Comparison of ENCODE assay signal across 17 cellular contexts in the genomic region with DNA sequence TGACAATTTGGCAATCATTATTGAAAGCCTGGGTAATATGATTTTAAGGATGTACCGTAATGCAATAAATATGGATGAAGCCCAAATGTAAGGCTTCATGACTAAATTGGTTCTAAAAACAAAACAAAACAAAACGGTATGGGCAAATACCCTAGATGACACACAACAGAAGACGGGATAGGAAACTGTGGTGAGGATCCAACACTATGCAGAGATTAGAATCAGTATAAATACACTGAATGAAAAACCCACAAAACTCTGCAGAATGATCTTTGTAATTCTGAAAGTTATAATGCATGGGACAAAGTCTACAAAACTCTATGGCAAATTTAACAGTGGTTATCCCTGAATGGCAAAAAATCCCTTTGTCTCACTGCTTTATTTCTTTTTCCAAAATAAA. TPM values are rescaled to one million over a fixed set of nuclear protein-coding genes. Genes with fewer than 3 reads are reported as not detected.
A peak's percentile ranks its signal among the peaks of the same experiment; 100 is the strongest.
DNase-seq lines count a peak whose midpoint lies in the region; ATAC-seq, FAIRE-seq and TF ChIP-seq lines count a peak whose summit lies in the region.
"Had no signal": no experiment of that assay in that cellular context is flagged by ENCODE, and none has a peak within 500 bp of the region (broad histone marks: within the 10 kb centered on the region; RNA-seq: fewer than 3 reads in every experiment).

No MANE protein-coding gene starts in this region.

- peaks cover 31% of the 10 kb centered on the region for H3K4me1 ChIP-seq in astrocyte (ENCODE audit: insufficient read depth, low read length)
- peaks cover 5 to 6% of the 10 kb centered on the region in 2 donors for H3K4me1 ChIP-seq in naive thymus-derived CD4-positive, alpha-beta T cell (ENCODE audit: control insufficient read depth in 2 of 2, insufficient read depth in 2 of 2, low read length in 2 of 2)
- H3K4me1 ChIP-seq: foreskin keratinocyte, uterus had no signal

- no peak for TF ChIP-seq POLR2A in GM12891 (IDR thresholded peaks at IDR 0.05; ENCODE audit: low read depth, low read length)

- no peaks in the 10 kb centered on the region for H4K20me1 ChIP-seq in astrocyte (ENCODE audit: insufficient read depth, low read length)

- peaks cover 9% of the 10 kb centered on the region for H3K36me3 ChIP-seq in astrocyte (ENCODE audit: insufficient read depth, low read length)
- H3K36me3 ChIP-seq in naive thymus-derived CD4-positive, alpha-beta T cell (ENCODE audit: control insufficient read depth in 2 of 3, insufficient read depth in 3 of 3, low read length in 3 of 3): no peaks in the 10 kb centered on the region
- H3K36me3 ChIP-seq: uterus had no signal

- peak overlapping the region; percentile 68 for H3K4me2 ChIP-seq in astrocyte (ENCODE audit: low read length)

- H3K79me2 ChIP-seq in astrocyte (ENCODE audit: insufficient read depth, low read length): peaks cover 37% of the 10 kb centered on the region

- no peaks in the 10 kb centered on the region for H3K36me3 Mint-ChIP-seq in activated CD4-positive, alpha-beta T cell treated with anti-CD3 and anti-CD28 coated beads, Interleukin-2, amount 10 ng/mL, durations not matched to agents 7 days and 5 days (ENCODE audit: low read depth)
- H3K36me3 Mint-ChIP-seq in astrocyte (ENCODE audit: low read depth, unreplicated experiment): peaks cover 5% of the 10 kb centered on the region
- H3K36me3 Mint-ChIP-seq in naive thymus-derived CD4-positive, alpha-beta T cell: no peaks in the 10 kb centered on the region

- CTCF ChIA-PET in activated CD4-positive, alpha-beta T cell treated with anti-CD3 and anti-CD28 coated beads, Interleukin-2, amount 10 ng/mL, durations not matched to agents 7 days and 5 days (lab: Charles Lee): no interaction called here
- CTCF ChIA-PET in naive thymus-derived CD4-positive, alpha-beta T cell (lab: Charles Lee): no interaction called here

- TF ChIP-seq CTCF in astrocyte (IDR thresholded peaks at IDR 0.05; ENCODE audit: insufficient read depth, low read depth, low read length): no peak

- H3K9ac ChIP-seq in astrocyte (ENCODE audit: low read length): no peak overlapping the region

- DNase-seq in activated CD4-positive, alpha-beta T cell treated with anti-CD3 and anti-CD28 coated beads, Interleukin-2, amount 10 ng/mL, durations not matched to agents 7 days and 5 days: peak; percentile 54
- no peak for DNase-seq in activated CD4-positive, alpha-beta T cell treated with anti-CD3 and anti-CD28 coated beads, Interleukin-2, amount 50 U/mL, for 1 hour
- DNase-seq in M059J (ENCODE audit: low read depth): peak; percentile 69
- DNase-seq in astrocyte (ENCODE audit: low read depth): no peak
- DNase-seq in naive thymus-derived CD4-positive, alpha-beta T cell: peak in 7 of 9 donors; percentile 8 to 63 (median 41)
- DNase-seq in cortex of kidney (lab: John Stamatoyannopoulos, UW): no peak
- DNase-seq in ACHN: no peak
- DNase-seq in GM12891 (ENCODE audit: insufficient read length, low spot score): no peak
- DNase-seq: activated CD4-positive, CD25-positive, alpha-beta regulatory T cell treated with anti-CD3 and anti-CD28 coated beads, Interleukin-2, amount 50 U/mL, for 72 hours; DMS153; GOT3; MM.1S; NCI-H2171 treated with DMSO at 0.1 percent for 48 hours; stimulated activated CD4-positive, alpha-beta T cell treated with anti-CD3 and anti-CD28 coated beads, Interleukin-2, amount 100 ng/mL, for 48 hours; uterus had no signal

- no peak overlapping the region for H3K4me3 ChIP-seq in astrocyte (ENCODE audit: insufficient read depth, low read depth, low read length)
- no peak overlapping the region for H3K4me3 ChIP-seq in naive thymus-derived CD4-positive, alpha-beta T cell (ENCODE audit: low read length)
- H3K4me3 ChIP-seq: coronary artery, uterus had no signal

- H3K9me3 ChIP-seq in astrocyte (ENCODE audit: insufficient read depth, low read depth, low read length): no peaks in the 10 kb centered on the region
- H3K9me3 ChIP-seq in naive thymus-derived CD4-positive, alpha-beta T cell (ENCODE audit: control insufficient read depth in 2 of 3, low read length in 3 of 3): no peaks in the 10 kb centered on the region
- H3K9me3 ChIP-seq: uterus had no signal

- intact Hi-C loops in naive thymus-derived CD4-positive, alpha-beta T cell (cut with micrococcal nuclease): loop anchor here (1.0 to 5.0 kb wide), 12 partner anchors 10 to 356 kb away; partner anchors contain the start of genes MALSU1 (in 2 of the 2), IGF2BP3 (in 1 of the 2) and TRA2A (in 1 of the 2)

- ATAC-seq in naive thymus-derived CD4-positive, alpha-beta T cell: peak; percentile 79

- in situ Hi-C loops in ACHN (cut with HindIII; ENCODE audit: low pct_ligation_motif_present, low pct_unique_long_range_greater_than_20kb, low sequenced_read_pairs): no loop called here

- no peaks in the 10 kb centered on the region for H3K9me3 Mint-ChIP-seq in activated CD4-positive, alpha-beta T cell treated with anti-CD3 and anti-CD28 coated beads, Interleukin-2, amount 10 ng/mL, durations not matched to agents 7 days and 5 days
- H3K9me3 Mint-ChIP-seq in astrocyte (ENCODE audit: unreplicated experiment): no peaks in the 10 kb centered on the region
- H3K9me3 Mint-ChIP-seq in naive thymus-derived CD4-positive, alpha-beta T cell: peaks cover 0 to 1% (median 0%) of the 10 kb centered on the region in 11 donors

- no peaks in the 10 kb centered on the region for H3K27me3 ChIP-seq in astrocyte (ENCODE audit: insufficient read depth, low read length)
- no peaks in the 10 kb centered on the region for H3K27me3 ChIP-seq in naive thymus-derived CD4-positive, alpha-beta T cell (ENCODE audit: control insufficient read depth in 2 of 2, insufficient read depth in 2 of 2, low read length in 2 of 2)
- H3K27me3 ChIP-seq: foreskin keratinocyte, uterus had no signal

- POLR2A ChIA-PET in activated CD4-positive, alpha-beta T cell treated with anti-CD3 and anti-CD28 coated beads, Interleukin-2, amount 10 ng/mL, durations not matched to agents 7 days and 5 days (lab: Charles Lee): no interaction called here
- POLR2A ChIA-PET in naive thymus-derived CD4-positive, alpha-beta T cell (lab: Charles Lee): no interaction called here

- H3K27me3 Mint-ChIP-seq in activated CD4-positive, alpha-beta T cell treated with anti-CD3 and anti-CD28 coated beads, Interleukin-2, amount 10 ng/mL, durations not matched to agents 7 days and 5 days: peaks cover 47% of the 10 kb centered on the region
- H3K27me3 Mint-ChIP-seq in astrocyte (ENCODE audit: low read depth, unreplicated experiment): no peaks in the 10 kb centered on the region
- peaks cover 0 to 48% (median 7%) of the 10 kb centered on the region in 5 donors for H3K27me3 Mint-ChIP-seq in naive thymus-derived CD4-positive, alpha-beta T cell

- no peak overlapping the region for H2AFZ ChIP-seq in astrocyte (ENCODE audit: low read depth, low read length)

- FAIRE-seq in astrocyte (lab: Jason Lieb, UNC): peak; percentile 60
- no peak for FAIRE-seq in GM12891 (lab: Jason Lieb, UNC)

- peak overlapping the region; percentile 52 for H3K27ac Mint-ChIP-seq in activated CD4-positive, alpha-beta T cell treated with anti-CD3 and anti-CD28 coated beads, Interleukin-2, amount 10 ng/mL, durations not matched to agents 7 days and 5 days
- no peak overlapping the region for H3K27ac Mint-ChIP-seq in astrocyte (ENCODE audit: unreplicated experiment)
- H3K27ac Mint-ChIP-seq in naive thymus-derived CD4-positive, alpha-beta T cell: no peak overlapping the region

- H3K27ac ChIP-seq in astrocyte (ENCODE audit: low read depth, low read length): peak overlapping the region; percentile 58
- H3K27ac ChIP-seq in naive thymus-derived CD4-positive, alpha-beta T cell (ENCODE audit: low read depth, low read length): no peak overlapping the region
- H3K27ac ChIP-seq: coronary artery, foreskin keratinocyte, uterus had no signal

- H3K4me3 Mint-ChIP-seq in activated CD4-positive, alpha-beta T cell treated with anti-CD3 and anti-CD28 coated beads, Interleukin-2, amount 10 ng/mL, durations not matched to agents 7 days and 5 days: no peak overlapping the region
- no peak overlapping the region for H3K4me3 Mint-ChIP-seq in astrocyte (ENCODE audit: unreplicated experiment)
- H3K4me3 Mint-ChIP-seq in naive thymus-derived CD4-positive, alpha-beta T cell: peak overlapping the region in 3 of 10 donors; percentile 4 to 31 (median 9)

- peaks cover 19% of the 10 kb centered on the region for H3K4me1 Mint-ChIP-seq in activated CD4-positive, alpha-beta T cell treated with anti-CD3 and anti-CD28 coated beads, Interleukin-2, amount 10 ng/mL, durations not matched to agents 7 days and 5 days
- peaks cover 39% of the 10 kb centered on the region for H3K4me1 Mint-ChIP-seq in astrocyte (ENCODE audit: low read depth, unreplicated experiment)
- H3K4me1 Mint-ChIP-seq in naive thymus-derived CD4-positive, alpha-beta T cell: peaks cover 5 to 19% (median 14%) of the 10 kb centered on the region in 7 donors

TF ChIP-seq in GM12891, 5 proteins besides CTCF, POLR2A, EP300 and RAD21:
- TF ChIP-seq POU2F2 (IDR thresholded peaks at IDR 0.05; ENCODE audit: low read depth, low read length): no peak
- no peak for TF ChIP-seq POLR2AphosphoS5 (IDR thresholded peaks at IDR 0.05; ENCODE audit: low read depth, low read length)
- TF ChIP-seq SPI1 (IDR thresholded peaks at IDR 0.05; ENCODE audit: low read depth, low read length): no peak
- no peak for TF ChIP-seq TAF1 (IDR thresholded peaks at IDR 0.05; ENCODE audit: low read depth, low read length)
- no peak for TF ChIP-seq PAX5 (IDR thresholded peaks at IDR 0.05; ENCODE audit: insufficient read depth, low read length, severe bottlenecking)

RNA-seq across cellular contexts. Expression of gene MALSU1, which starts 57.6 kb away (rescaled TPM):
- total RNA-seq in activated CD4-positive, alpha-beta T cell treated with anti-CD3 and anti-CD28 coated beads, Interleukin-2, amount 10 ng/mL, durations not matched to agents 7 days and 5 days: 10 to 100 TPM; 41.1 to 47.3 TPM
- total RNA-seq in M059J (2014; rRNA removed; shearing (Covaris generic)): 93.4 and 148 TPM in 2 replicates
- 55.9 and 62.3 TPM in 2 replicates for total RNA-seq in astrocyte
- total RNA-seq in naive thymus-derived CD4-positive, alpha-beta T cell: 10 to 100 TPM; 32.7 to 48.3 (median 44.8) TPM
- polyA plus RNA-seq in naive thymus-derived CD4-positive, alpha-beta T cell: 10 to 100 TPM; 73.5 to 83.5 TPM
- polyA plus RNA-seq in GM12891 (2012; ENCODE audit: low read depth, missing spikeins): 61.7 TPM

Comparison
In these comparisons a context has a peak if more than half of its experiments do, and no peak if none do; other contexts are left out.
1. DNase-seq: peak in activated CD4-positive, alpha-beta T cell treated with anti-CD3 and anti-CD28 coated beads, Interleukin-2, amount 10 ng/mL, durations not matched to agents 7 days and 5 days (single experiment), M059J (single experiment) and naive thymus-derived CD4-positive, alpha-beta T cell (7 of 9); none in activated CD4-positive, alpha-beta T cell treated with anti-CD3 and anti-CD28 coated beads, Interleukin-2, amount 50 U/mL, for 1 hour (single experiment), astrocyte (single experiment), cortex of kidney (single experiment), ACHN (single experiment) and GM12891 (single experiment).